Comparison of ENCODE assay signal across 1 cellular context in genomic region chr3:160796089-160796812, GRCh38.
TF ChIP-seq lines count a peak whose summit lies in the region.

No MANE protein-coding gene starts in this region.

TF ChIP-seq in HepG2, 621 proteins besides CTCF, POLR2A, EP300 and RAD21 (continued from another document):
- TF ChIP-seq ZNF646 (CRISPR knock-in tag; IDR thresholded peaks at IDR 0.05) (no peak), ATAD3A (CRISPR knock-in tag; IDR thresholded peaks at IDR 0.05) (no peak)
